In the genomic region with DNA sequence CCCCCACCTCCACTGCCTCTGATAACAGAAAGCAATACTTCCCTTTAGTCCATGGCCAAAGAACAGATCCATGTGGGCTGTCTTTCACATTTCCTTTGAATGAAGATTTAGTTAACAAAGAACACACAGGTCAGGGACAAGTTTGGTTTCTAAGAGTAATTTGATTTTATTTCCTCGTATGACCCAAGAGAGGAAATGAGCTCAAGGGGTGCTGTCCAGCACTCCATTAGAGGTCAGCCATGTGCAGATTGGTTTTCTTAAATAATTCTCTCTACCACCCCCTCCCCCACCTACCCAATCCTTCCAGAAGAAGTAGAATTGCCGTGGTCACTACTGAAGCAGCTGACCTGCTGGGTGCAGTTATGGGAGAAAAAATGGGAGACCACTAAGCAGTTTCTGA, we compare ENCODE assay signal across 17 cellular contexts. TPM values are rescaled to one million over a fixed set of nuclear protein-coding genes. Genes with fewer than 3 reads are reported as not detected.
DNase-seq lines count a peak whose midpoint lies in the region; ATAC-seq and TF ChIP-seq lines count a peak whose summit lies in the region.
"Had no signal": no experiment of that assay in that cellular context is flagged by ENCODE, and none has a peak within 500 bp of the region (broad histone marks: within the 10 kb centered on the region; RNA-seq: fewer than 3 reads in every experiment).

No MANE protein-coding gene starts in this region.

- H3K27me3 ChIP-seq in SK-N-SH (ENCODE audit: insufficient read depth) = no peaks in the 10 kb centered on the region
- H3K27me3 ChIP-seq in endodermal cell (ENCODE audit: control insufficient read depth, insufficient read depth, low read length, poor library complexity, severe bottlenecking) = peaks cover 40% of the 10 kb centered on the region
- H3K27me3 ChIP-seq: BLaER1 had no signal

- no peak for TF ChIP-seq CTCF in SK-N-SH (IDR thresholded peaks at IDR 0.05)
- no peak for TF ChIP-seq CTCF in endodermal cell (conservative IDR thresholded peaks at IDR 0.05)

- TF ChIP-seq RAD21 in SK-N-SH (IDR thresholded peaks at IDR 0.05; ENCODE audit: low read length) (no peak), Ishikawa (IDR thresholded peaks at IDR 0.05; ENCODE audit: low read depth) (no peak)

- H3K9me2 ChIP-seq in SK-N-SH = no peaks in the 10 kb centered on the region

- H3K4me1 ChIP-seq in SK-N-SH (ENCODE audit: control insufficient read depth in 1 of 2, insufficient read depth in 2 of 2, low read depth in 1 of 2, low read length in 1 of 2) (peaks cover 0 to 56% of the 10 kb centered on the region in 2 experiments; a peak in 2 of 4 replicates), endodermal cell (ENCODE audit: control insufficient read depth, insufficient read depth, low read length) (no peaks in the 10 kb centered on the region)
- H3K4me1 ChIP-seq: BLaER1, HAP-1 had no signal

- H3K4me3 Mint-ChIP-seq in endodermal cell = no peak overlapping the region
- H3K4me3 Mint-ChIP-seq: CD4-positive, alpha-beta T cell had no signal

- H3K27ac Mint-ChIP-seq in endodermal cell = no peak overlapping the region
- H3K27ac Mint-ChIP-seq: CD4-positive, alpha-beta T cell had no signal

- no peaks in the 10 kb centered on the region for H3K9me3 Mint-ChIP-seq in endodermal cell
- H3K9me3 Mint-ChIP-seq: CD4-positive, alpha-beta T cell had no signal

- no peaks in the 10 kb centered on the region for H4K20me1 ChIP-seq in SK-N-SH (ENCODE audit: insufficient read depth)
- H4K20me1 ChIP-seq: BLaER1 had no signal

- no peak overlapping the region for H2AFZ ChIP-seq in SK-N-SH (ENCODE audit: low read depth)

- CTCF ChIA-PET in SK-N-SH (lab: Yijun Ruan, JAX) = interaction anchor here (0.9 to 2.1 kb wide), 2 partner anchors 8 to 105 kb away, joined by 3 to 5 read pairs; no protein-coding TSS in a partner anchor

- H3K9me3 ChIP-seq in SK-N-SH = no peaks in the 10 kb centered on the region
- no peaks in the 10 kb centered on the region for H3K9me3 ChIP-seq in endodermal cell (ENCODE audit: control insufficient read depth, low read length)
- H3K9me3 ChIP-seq: BLaER1, HAP-1 had no signal

- H3K36me3 ChIP-seq in SK-N-SH (replicated peaks in 1 of 2; ENCODE audit: control insufficient read depth in 1 of 2, insufficient read depth in 2 of 2, low read length in 1 of 2) (no peaks in the 10 kb centered on the region), endodermal cell (ENCODE audit: control insufficient read depth, insufficient read depth, low read length) (no peaks in the 10 kb centered on the region)
- H3K36me3 ChIP-seq: BLaER1, HAP-1 had no signal

- ATAC-seq in SK-N-SH treated with all-trans-retinoic acid at 6 μM for 48 hours (no peak), HG03565 (IDR thresholded peaks at IDR 0.05; ENCODE audit: unreplicated experiment) (no peak)

- no peak overlapping the region for H3K4me2 ChIP-seq in SK-N-SH
- H3K4me2 ChIP-seq: BLaER1 had no signal

- peaks cover 28% of the 10 kb centered on the region for H3K27me3 Mint-ChIP-seq in endodermal cell (ENCODE audit: insufficient read depth)

- no peaks in the 10 kb centered on the region for H3K4me1 Mint-ChIP-seq in endodermal cell

- H3F3A ChIP-seq in SK-N-SH (replicated peaks; ENCODE audit: insufficient read depth) = no peaks in the 10 kb centered on the region

- no peak for TF ChIP-seq EP300 in SK-N-SH (IDR thresholded peaks at IDR 0.05; ENCODE audit: borderline replicate concordance in 1 of 2, low read depth in 1 of 2, low read length in 1 of 2)
- TF ChIP-seq EP300 in Ishikawa (IDR thresholded peaks at IDR 0.05; ENCODE audit: borderline replicate concordance) = no peak

- no peaks in the 10 kb centered on the region for H3K79me2 ChIP-seq in SK-N-SH (ENCODE audit: insufficient read depth)

- DNase-seq in SK-N-SH = no peak
- peak; percentile 29 for DNase-seq in left kidney (ENCODE audit: low read depth, low spot score)
- DNase-seq in endodermal cell = no peak
- no peak for DNase-seq in GM03348 (ENCODE audit: low spot score)
- DNase-seq: AML-193; Calu3; CD4-positive, alpha-beta T cell; DMS 273 treated with DMSO at 0.1 percent for 48 hours; KBM-7 had no signal

- peak overlapping the region in 1 of 2 experiments; percentile 99; a peak in 2 of 4 replicates for H3K27ac ChIP-seq in SK-N-SH (ENCODE audit: low read depth in 2 of 2, low read length in 1 of 2)
- no peak overlapping the region for H3K27ac ChIP-seq in endodermal cell (ENCODE audit: low read depth, low read length)
- H3K27ac ChIP-seq: 22Rv1, BLaER1, HL-60 had no signal

- no peaks in the 10 kb centered on the region for H3K36me3 Mint-ChIP-seq in endodermal cell (ENCODE audit: low read depth)

- 10% methylated on average over 2 of the region's 2 CpGs for WGBS in SK-N-SH (ENCODE audit: low lambda C conversion rate)
- 80 to 82% methylated on average over 1 to 2 of the region's 2 CpGs for WGBS in endodermal cell (ENCODE audit: insufficient coverage in 1 of 2, insufficient read length in 1 of 2), 2 experiments

- POLR2A ChIA-PET in SK-N-SH (lab: Yijun Ruan, JAX) = interaction anchor here (0.6 kb wide), 1 partner anchor 197 kb away, joined by 4 read pairs; no protein-coding TSS in a partner anchor

- H3K4me3 ChIP-seq in SK-N-SH (ENCODE audit: low read depth in 2 of 2, low read length in 1 of 2) (no peak overlapping the region), endodermal cell (ENCODE audit: low read length) (no peak overlapping the region)
- H3K4me3 ChIP-seq: BLaER1, HAP-1 had no signal

- H3K9ac ChIP-seq in SK-N-SH (no peak overlapping the region), endodermal cell (ENCODE audit: extremely low read depth, low read length, poor library complexity, severe bottlenecking) (no peak overlapping the region)
- H3K9ac ChIP-seq: BLaER1 had no signal

TF ChIP-seq in SK-N-SH, 30 proteins besides CTCF, POLR2A, EP300 and RAD21 (continues in another document):
- TF ChIP-seq GATA2 (CRISPR knock-in tag; IDR thresholded peaks at IDR 0.05) (no peak), TEAD4 (IDR thresholded peaks at IDR 0.05; ENCODE audit: borderline replicate concordance, insufficient read depth) (no peak), NFIC (IDR thresholded peaks at IDR 0.05; ENCODE audit: borderline replicate concordance) (no peak), RXRA (IDR thresholded peaks at IDR 0.05; ENCODE audit: borderline replicate concordance, low read depth) (no peak), FOXM1 (IDR thresholded peaks at IDR 0.05; ENCODE audit: low read depth) (no peak)

TF ChIP-seq in SK-N-SH treated with all-trans-retinoic acid at 6 μM for 48 hours, 23 proteins besides CTCF, POLR2A, EP300 and RAD21 (continues in another document):
- TF ChIP-seq, protein P1, sequence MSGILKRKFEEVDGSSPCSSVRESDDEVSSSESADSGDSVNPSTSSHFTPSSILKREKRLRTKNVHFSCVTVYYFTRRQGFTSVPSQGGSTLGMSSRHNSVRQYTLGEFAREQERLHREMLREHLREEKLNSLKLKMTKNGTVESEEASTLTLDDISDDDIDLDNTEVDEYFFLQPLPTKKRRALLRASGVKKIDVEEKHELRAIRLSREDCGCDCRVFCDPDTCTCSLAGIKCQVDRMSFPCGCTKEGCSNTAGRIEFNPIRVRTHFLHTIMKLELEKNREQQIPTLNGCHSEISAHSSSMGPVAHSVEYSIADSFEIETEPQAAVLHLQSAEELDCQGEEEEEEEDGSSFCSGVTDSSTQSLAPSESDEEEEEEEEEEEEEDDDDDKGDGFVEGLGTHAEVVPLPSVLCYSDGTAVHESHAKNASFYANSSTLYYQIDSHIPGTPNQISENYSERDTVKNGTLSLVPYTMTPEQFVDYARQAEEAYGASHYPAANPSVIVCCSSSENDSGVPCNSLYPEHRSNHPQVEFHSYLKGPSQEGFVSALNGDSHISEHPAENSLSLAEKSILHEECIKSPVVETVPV (CRISPR knock-in tag; IDR thresholded peaks at IDR 0.05) = no peak
- TF ChIP-seq ZNF8 (CRISPR knock-in tag; IDR thresholded peaks at IDR 0.05) (no peak), CSDC2 (CRISPR knock-in tag; IDR thresholded peaks at IDR 0.05) (no peak)

TF ChIP-seq in Ishikawa, 13 proteins besides CTCF, POLR2A, EP300 and RAD21:
- TF ChIP-seq FOXM1 (IDR thresholded peaks at IDR 0.05; ENCODE audit: borderline replicate concordance, low read depth) (no peak), REST (IDR thresholded peaks at IDR 0.05; ENCODE audit: low read depth) (peak; percentile 67)

RNA-seq across cellular contexts. Expression of gene OAS1, which starts 13.9 kb away (rescaled TPM):
- polyA plus RNA-seq in SK-N-SH (2012; rRNA removed) = 1.1 and 1.3 TPM in 2 replicates
- 1.1 and 1.9 TPM in 2 replicates for polyA plus RNA-seq in SK-N-SH (2012; cell fraction: cytosol; rRNA removed)
- 1.1 and 1.4 TPM in 2 replicates for polyA plus RNA-seq in SK-N-SH (2012; cell fraction: nucleus; rRNA removed)
- total RNA-seq in endodermal cell = not detected
- polyA plus RNA-seq in endodermal cell (2013, experiment 1 of 2) = not detected
- polyA plus RNA-seq in endodermal cell (2013, experiment 2 of 2) = not detected
- total RNA-seq: H1 had no signal

RNA-seq across cellular contexts. Expression of gene OAS3, which starts 45.5 kb away (rescaled TPM):
- 3.0 TPM in 2 replicates for polyA plus RNA-seq in SK-N-SH (2012; rRNA removed)
- polyA plus RNA-seq in SK-N-SH (2012; cell fraction: cytosol; rRNA removed) = 1.7 and 2.7 TPM in 2 replicates
- 2.9 and 3.3 TPM in 2 replicates for polyA plus RNA-seq in SK-N-SH (2012; cell fraction: nucleus; rRNA removed)
- under 1 TPM; 0.64 to 0.84 TPM for total RNA-seq in endodermal cell
- polyA plus RNA-seq in endodermal cell (2013, experiment 1 of 2) = 0.32 TPM
- 0.29 TPM for polyA plus RNA-seq in endodermal cell (2013, experiment 2 of 2)
